ENCODE assay signal across 8 cellular contexts in genomic region chr13:113490496-113491417, GRCh38.
DNase-seq lines count a peak whose midpoint lies in the region; ATAC-seq and TF ChIP-seq lines count a peak whose summit lies in the region.

TSS of gene DCUN1D2 (minus strand) at chr13:113490711. CDS start at chr13:113490669, 42 bp downstream.

- peak; percentile 75 for ATAC-seq in GM21723 (IDR thresholded peaks at IDR 0.05; ENCODE audit: unreplicated experiment)

- H3F3A ChIP-seq in DOHH2 (ENCODE audit: control insufficient read depth, insufficient read depth): no peaks in the 10 kb centered on the region; the same call in 1 of the 2 replicates

- in situ Hi-C loops in KBM-7 (cut with MboI; ENCODE audit: low pct_unique_long_range_greater_than_20kb, low sequenced_read_pairs): no loop called here

- H3K4me3 ChIP-seq in DOHH2 (ENCODE audit: low read length) (peak within 1 kb of the TSS; percentile 88), foreskin fibroblast (ENCODE audit: low read depth in 1 of 2, low read length in 2 of 2) (peak within 1 kb of the TSS; percentile 85 to 94), neuron (ENCODE audit: low read length) (peak within 1 kb of the TSS; percentile 59)

- H3K9me3 ChIP-seq in DOHH2 (ENCODE audit: control insufficient read depth, insufficient read depth, low read length): no peaks in the 10 kb centered on the region
- no peaks in the 10 kb centered on the region for H3K9me3 ChIP-seq in neuron (ENCODE audit: low read length)

- H3K27me3 ChIP-seq in DOHH2 (ENCODE audit: control insufficient read depth, low read length): no peaks in the 10 kb centered on the region
- H3K27me3 ChIP-seq in neuron (ENCODE audit: insufficient read depth, low read length): no peaks in the 10 kb centered on the region

- peak within 1 kb of the TSS; percentile 39 for H2AFZ ChIP-seq in neuron (ENCODE audit: low read depth, low read length)

- H3K36me3 ChIP-seq in DOHH2 (ENCODE audit: control insufficient read depth, low read length) (peaks cover 32% of the 10 kb centered on the region), neuron (ENCODE audit: insufficient read depth, low read length) (peaks cover 5% of the 10 kb centered on the region)

- H3K4me2 ChIP-seq in DOHH2 (ENCODE audit: low read length): peak within 1 kb of the TSS; percentile 92

- peaks cover 79% of the 10 kb centered on the region for H3K79me2 ChIP-seq in DOHH2 (ENCODE audit: control insufficient read depth, low read length)

- no peak for TF ChIP-seq CTCF in DOHH2 (IDR thresholded peaks at IDR 0.05; ENCODE audit: low read depth, low read length, poor library complexity, severe bottlenecking)
- TF ChIP-seq CTCF in foreskin fibroblast (IDR thresholded peaks at IDR 0.05; ENCODE audit: low read depth, low read length): no peak

- H3K9me2 ChIP-seq in DOHH2 (replicated peaks; ENCODE audit: control insufficient read depth, low read length): no peaks in the 10 kb centered on the region

- H4K20me1 ChIP-seq in DOHH2 (ENCODE audit: control insufficient read depth, insufficient read depth, low read depth, low read length): peaks cover 35% of the 10 kb centered on the region

- DNase-seq in KBM-7 (peak; percentile 91), SHP77 (lab: John Stamatoyannopoulos, UW) (peak; percentile 91 to 95), foreskin fibroblast (peak; percentile 99 to 100), stromal cell of bone marrow (ENCODE audit: low read depth) (peak; percentile 95)
- peak; percentile 91 for DNase-seq in activated effector memory CD4-positive, alpha-beta T cell treated with anti-CD3 and anti-CD28 coated beads, Interleukin-2, amount 50 U/mL, for 16 hours

- H3K4me1 ChIP-seq in DOHH2 (ENCODE audit: control insufficient read depth, low read length): peaks cover 58% of the 10 kb centered on the region
- peaks cover 28% of the 10 kb centered on the region for H3K4me1 ChIP-seq in neuron (ENCODE audit: insufficient read depth, low read length)

- no peak within 1 kb of the TSS for H3K27ac ChIP-seq in DOHH2 (ENCODE audit: low read depth, low read length)
